In genomic region chr1:151838491-151839412, GRCh38 we compare ENCODE assay signal across 8 cellular contexts. TPM values are rescaled to one million over a fixed set of nuclear protein-coding genes. Genes with fewer than 3 reads are reported as not detected.
DNase-seq lines count a peak whose midpoint lies in the region; ATAC-seq and TF ChIP-seq lines count a peak whose summit lies in the region.

No MANE protein-coding gene starts in this region.

- no peaks in the 10 kb centered on the region for H4K20me1 ChIP-seq in GM23338 (replicated peaks; ENCODE audit: insufficient read depth)

- DNase-seq in GM23338 (ENCODE audit: low spot score) (peak; percentile 76), NCI-H1436 (lab: John Stamatoyannopoulos, UW) (no peak)
- DNase-seq in activated T-cell treated with anti-CD3 and anti-CD28 coated beads, Interleukin-2, amount 50 U/mL, for 4 hours, result no peak
- DNase-seq in stimulated activated effector memory CD8-positive, alpha-beta T cell treated with anti-CD3 and anti-CD28 coated beads, Interleukin-12 subunit alpha, Interleukin-12 subunit beta, amount 100 ng/mL, for 72 hours (ENCODE audit: low spot score in 2 of 2), result peak in 1 of 2 donors; percentile 75
- no peak for DNase-seq in activated CD4-positive, alpha-beta T cell treated with anti-CD3 and anti-CD28 coated beads for 4 hours

- H3K9ac ChIP-seq in iPS-15b (ENCODE audit: low read depth, low read length), result peak overlapping the region; percentile 87

- peaks cover 29% of the 10 kb centered on the region for H3K27me3 Mint-ChIP-seq in GM23338 (ENCODE audit: insufficient read depth, low read depth, poor library complexity)
- H3K27me3 Mint-ChIP-seq in activated T-cell treated with anti-CD3 and anti-CD28 coated beads, Interleukin-2, amount 50 U/mL, for 4 hours (ENCODE audit: low read depth), result no peaks in the 10 kb centered on the region

- H3F3A ChIP-seq in GM23338 (replicated peaks; ENCODE audit: low read depth), result peaks cover 5% of the 10 kb centered on the region; the same call in 1 of the 2 replicates

- H3K4me3 Mint-ChIP-seq in GM23338, result peak overlapping the region; percentile 86
- H3K4me3 Mint-ChIP-seq in activated T-cell treated with anti-CD3 and anti-CD28 coated beads, Interleukin-2, amount 50 U/mL, for 4 hours, result peak overlapping the region; percentile 84
- peak overlapping the region; percentile 90 for H3K4me3 Mint-ChIP-seq in stimulated activated effector memory CD8-positive, alpha-beta T cell treated with anti-CD3 and anti-CD28 coated beads, Interleukin-12 subunit alpha, Interleukin-12 subunit beta, amount 100 ng/mL, for 72 hours

- peaks cover 25% of the 10 kb centered on the region for H3K4me1 Mint-ChIP-seq in GM23338
- H3K4me1 Mint-ChIP-seq in activated T-cell treated with anti-CD3 and anti-CD28 coated beads, Interleukin-2, amount 50 U/mL, for 4 hours (ENCODE audit: low read depth), result peaks cover 48% of the 10 kb centered on the region
- peaks cover 67% of the 10 kb centered on the region for H3K4me1 Mint-ChIP-seq in stimulated activated effector memory CD8-positive, alpha-beta T cell treated with anti-CD3 and anti-CD28 coated beads, Interleukin-12 subunit alpha, Interleukin-12 subunit beta, amount 100 ng/mL, for 72 hours

- H2AFZ ChIP-seq in GM23338, result peak overlapping the region; percentile 99

- peaks cover 21% of the 10 kb centered on the region for H3K4me1 ChIP-seq in GM23338 (ENCODE audit: insufficient read depth)
- H3K4me1 ChIP-seq in iPS-15b (ENCODE audit: control insufficient read depth, insufficient read depth, low read length), result peaks cover 8% of the 10 kb centered on the region

- H3K27me3 ChIP-seq in GM23338 (ENCODE audit: insufficient read depth), result peaks cover 45% of the 10 kb centered on the region
- peaks cover 35% of the 10 kb centered on the region for H3K27me3 ChIP-seq in iPS-15b (ENCODE audit: control insufficient read depth, insufficient read depth, low read length)

- H3K36me3 ChIP-seq in GM23338 (ENCODE audit: insufficient read depth) (no peaks in the 10 kb centered on the region), iPS-15b (ENCODE audit: control insufficient read depth, insufficient read depth, low read length) (no peaks in the 10 kb centered on the region)

- ATAC-seq in GM23338, result peak; percentile 19
- peak; percentile 17 to 20 for ATAC-seq in activated T-cell treated with anti-CD3 and anti-CD28 coated beads, Interleukin-2, amount 50 U/mL, for 4 hours
- ATAC-seq in stimulated activated effector memory CD8-positive, alpha-beta T cell treated with anti-CD3 and anti-CD28 coated beads, Interleukin-12 subunit alpha, Interleukin-12 subunit beta, amount 100 ng/mL, for 72 hours, result peak; percentile 24
- no peak for ATAC-seq in HG02884 (IDR thresholded peaks at IDR 0.05; ENCODE audit: unreplicated experiment)
- ATAC-seq in HG02840 (IDR thresholded peaks at IDR 0.05; ENCODE audit: low FRiP score, unreplicated experiment), result no peak

- no peaks in the 10 kb centered on the region for H3K36me3 Mint-ChIP-seq in GM23338 (ENCODE audit: low read depth)
- H3K36me3 Mint-ChIP-seq in activated T-cell treated with anti-CD3 and anti-CD28 coated beads, Interleukin-2, amount 50 U/mL, for 4 hours (ENCODE audit: insufficient read depth), result peaks cover 12% of the 10 kb centered on the region
- peaks cover 60% of the 10 kb centered on the region for H3K36me3 Mint-ChIP-seq in stimulated activated effector memory CD8-positive, alpha-beta T cell treated with anti-CD3 and anti-CD28 coated beads, Interleukin-12 subunit alpha, Interleukin-12 subunit beta, amount 100 ng/mL, for 72 hours

- H3K4me3 ChIP-seq in GM23338, result peak overlapping the region; percentile 84
- H3K4me3 ChIP-seq in iPS-15b (ENCODE audit: low read depth, low read length), result peak overlapping the region; percentile 76

- H3K27ac ChIP-seq in GM23338 (ENCODE audit: low read depth), result no peak overlapping the region

- no peak for TF ChIP-seq CTCF in GM23338 (conservative IDR thresholded peaks at IDR 0.05; ENCODE audit: low read depth in 2 of 2)

- no peaks in the 10 kb centered on the region for H3K79me2 ChIP-seq in GM23338 (replicated peaks; ENCODE audit: insufficient read depth)

- H3K27ac Mint-ChIP-seq in GM23338, result no peak overlapping the region
- peak overlapping the region; percentile 97 for H3K27ac Mint-ChIP-seq in stimulated activated effector memory CD8-positive, alpha-beta T cell treated with anti-CD3 and anti-CD28 coated beads, Interleukin-12 subunit alpha, Interleukin-12 subunit beta, amount 100 ng/mL, for 72 hours

- no peaks in the 10 kb centered on the region for H3K9me3 ChIP-seq in iPS-15b (ENCODE audit: control insufficient read depth, insufficient read depth, low read length)

- H3K9me2 ChIP-seq in GM23338 (ENCODE audit: insufficient read depth), result no peaks in the 10 kb centered on the region

- H3K9me3 Mint-ChIP-seq in GM23338, result peaks cover 4% of the 10 kb centered on the region; the same call in 2 of the 3 replicates
- H3K9me3 Mint-ChIP-seq in activated T-cell treated with anti-CD3 and anti-CD28 coated beads, Interleukin-2, amount 50 U/mL, for 4 hours, result no peaks in the 10 kb centered on the region
- H3K9me3 Mint-ChIP-seq in stimulated activated effector memory CD8-positive, alpha-beta T cell treated with anti-CD3 and anti-CD28 coated beads, Interleukin-12 subunit alpha, Interleukin-12 subunit beta, amount 100 ng/mL, for 72 hours, result no peaks in the 10 kb centered on the region

- peak overlapping the region; percentile 96 for H3K4me2 ChIP-seq in GM23338

TF ChIP-seq in GM23338, 12 proteins besides CTCF, POLR2A, EP300 and RAD21 (continues in another document):
- TF ChIP-seq REST (IDR thresholded peaks at IDR 0.05; ENCODE audit: unreplicated experiment) (no peak), EZH2 (IDR thresholded peaks at IDR 0.05; ENCODE audit: low read depth, unreplicated experiment) (no peak), EZH2phosphoT487 (IDR thresholded peaks at IDR 0.05; ENCODE audit: unreplicated experiment) (no peak), ZNF331 (CRISPR knock-in tag; IDR thresholded peaks at IDR 0.05; ENCODE audit: low read depth) (no peak), JUNB (IDR thresholded peaks at IDR 0.05; ENCODE audit: unreplicated experiment) (no peak), NANOG (IDR thresholded peaks at IDR 0.05; ENCODE audit: borderline replicate concordance) (no peak), POLR2AphosphoS5 (IDR thresholded peaks at IDR 0.05; ENCODE audit: low read depth) (no peak), ETS1 (IDR thresholded peaks at IDR 0.05) (no peak), ZNF114 (CRISPR knock-in tag; IDR thresholded peaks at IDR 0.05) (no peak)

RNA-seq across cellular contexts. Expression of gene C2CD4D, which starts 0.9 kb away (rescaled TPM):
- 0.35 TPM in 1 of 2 replicates, not detected in the other for total RNA-seq in GM23338 (2014; rRNA removed; shearing (Covaris generic))
- 0.82 and 0.92 TPM in 2 replicates for polyA plus RNA-seq in GM23338 (2016; fragmentation: Nextera tagmentation; extraction: Ambion mirVana)
- under 1 TPM; 0.33 to 0.90 (median 0.87) TPM for total RNA-seq in activated T-cell treated with anti-CD3 and anti-CD28 coated beads, Interleukin-2, amount 50 U/mL, for 4 hours

RNA-seq across cellular contexts. Expression of gene RORC, which starts 7.2 kb away (rescaled TPM):
- 0.97 and 1.6 TPM in 2 replicates for total RNA-seq in GM23338 (2014; rRNA removed; shearing (Covaris generic))
- 0.26 and 0.29 TPM in 2 replicates for polyA plus RNA-seq in GM23338 (2016; fragmentation: Nextera tagmentation; extraction: Ambion mirVana)
- 1 to 10 TPM; 1.1 to 5.1 (median 3.7) TPM for total RNA-seq in activated T-cell treated with anti-CD3 and anti-CD28 coated beads, Interleukin-2, amount 50 U/mL, for 4 hours

RNA-seq across cellular contexts. Expression of gene THEM5, which starts 14.8 kb away (rescaled TPM):
- not detected in 2 replicates for total RNA-seq in GM23338 (2014; rRNA removed; shearing (Covaris generic))
- polyA plus RNA-seq in GM23338 (2016; fragmentation: Nextera tagmentation; extraction: Ambion mirVana), result 0.38 TPM in 1 of 2 replicates, not detected in the other
- not detected for total RNA-seq in activated T-cell treated with anti-CD3 and anti-CD28 coated beads, Interleukin-2, amount 50 U/mL, for 4 hours

RNA-seq across cellular contexts. Expression of gene LINGO4, which starts 33.5 kb away (rescaled TPM):
- total RNA-seq in GM23338 (2014; rRNA removed; shearing (Covaris generic)), result not detected in 2 replicates
- not detected in 2 replicates for polyA plus RNA-seq in GM23338 (2016; fragmentation: Nextera tagmentation; extraction: Ambion mirVana)
- total RNA-seq in activated T-cell treated with anti-CD3 and anti-CD28 coated beads, Interleukin-2, amount 50 U/mL, for 4 hours, result under 1 TPM; 0.08 to 0.16 (median 0.16) TPM

RNA-seq across cellular contexts. Expression of gene TDRKH, which starts 48.5 kb away (rescaled TPM):
- total RNA-seq in GM23338 (2014; rRNA removed; shearing (Covaris generic)), result 19.6 and 25.6 TPM in 2 replicates
- 8.9 and 10.2 TPM in 2 replicates for polyA plus RNA-seq in GM23338 (2016; fragmentation: Nextera tagmentation; extraction: Ambion mirVana)
- total RNA-seq in activated T-cell treated with anti-CD3 and anti-CD28 coated beads, Interleukin-2, amount 50 U/mL, for 4 hours, result 10 to 100 TPM in 2 of 3 donors, 1 to 10 TPM in 1; 9.6 to 10.4 (median 10.1) TPM

Comparison
In these comparisons a context has a peak if more than half of its experiments do, and no peak if none do; other contexts are left out.
1. ATAC-seq: peak in GM23338 (single experiment), activated T-cell treated with anti-CD3 and anti-CD28 coated beads, Interleukin-2, amount 50 U/mL, for 4 hours (2 of 2) and stimulated activated effector memory CD8-positive, alpha-beta T cell treated with anti-CD3 and anti-CD28 coated beads, Interleukin-12 subunit alpha, Interleukin-12 subunit beta, amount 100 ng/mL, for 72 hours (single experiment); none in HG02884 (single experiment) and HG02840 (single experiment).
2. Peak in every context shown above with its lines, with median percentiles within 50 percentile points of each other: H3K4me3 Mint-ChIP-seq.